ENCODE assay signal across 21 cellular contexts in the genomic region with DNA sequence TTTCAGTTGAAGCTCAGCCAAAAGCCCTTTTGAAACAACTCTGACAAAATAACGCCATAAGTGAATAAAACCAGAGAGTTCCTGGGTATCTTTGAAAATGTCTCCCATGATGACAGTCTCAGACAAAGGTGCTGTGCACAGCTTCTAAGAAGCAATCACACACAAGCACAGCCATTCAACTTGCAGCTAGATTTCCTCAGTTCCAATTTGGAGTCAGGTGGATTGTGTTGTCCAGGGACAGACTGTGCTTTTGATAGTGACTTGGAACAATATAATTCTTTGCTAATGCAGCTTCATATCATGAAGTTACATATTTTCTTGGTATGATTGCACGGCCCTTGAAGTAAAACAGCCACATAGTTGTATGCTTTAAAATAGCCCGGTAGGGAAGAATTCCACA.
DNase-seq lines count a peak whose midpoint lies in the region; ATAC-seq and TF ChIP-seq lines count a peak whose summit lies in the region.
"Had no signal": no experiment of that assay in that cellular context is flagged by ENCODE, and none has a peak within 500 bp of the region (broad histone marks: within the 10 kb centered on the region; RNA-seq: fewer than 3 reads in every experiment).

No MANE protein-coding gene starts in this region.

- no peak for TF ChIP-seq EP300 in ovary (IDR thresholded peaks at IDR 0.05)

- peaks cover 0 to 19% (median 7%) of the 10 kb centered on the region in 12 donors for H3K4me1 ChIP-seq in heart left ventricle
- H3K4me1 ChIP-seq in lower lobe of right lung: no peaks in the 10 kb centered on the region
- H3K4me1 ChIP-seq in ovary (ENCODE audit: insufficient read depth): no peaks in the 10 kb centered on the region
- H3K4me1 ChIP-seq: A549; BLaER1 treated with 17β-estradiol and CSF1 and Interleukin-3, amounts not matched to agents 10 nM and 100 nM had no signal

- TF ChIP-seq POLR2A in heart left ventricle (IDR thresholded peaks at IDR 0.05) (no peak), ovary (IDR thresholded peaks at IDR 0.05) (no peak)

- H3K4me3 ChIP-seq in heart left ventricle: no peak overlapping the region
- H3K4me3 ChIP-seq in lower lobe of right lung: no peak overlapping the region
- H3K4me3 ChIP-seq in ovary: no peak overlapping the region
- H3K4me3 ChIP-seq: A549; BLaER1 treated with 17β-estradiol and CSF1 and Interleukin-3, amounts not matched to agents 10 nM and 100 nM; GM23248 had no signal

- no peak overlapping the region for H3K27ac ChIP-seq in heart left ventricle
- no peak overlapping the region for H3K27ac ChIP-seq in lower lobe of right lung
- H3K27ac ChIP-seq in ovary: no peak overlapping the region
- H3K27ac ChIP-seq: A549; BLaER1 treated with 17β-estradiol and CSF1 and Interleukin-3, amounts not matched to agents 10 nM and 100 nM; GM23248 had no signal

- TF ChIP-seq CTCF in heart left ventricle (IDR thresholded peaks at IDR 0.05): no peak
- TF ChIP-seq CTCF in lower lobe of right lung (IDR thresholded peaks at IDR 0.05): no peak
- TF ChIP-seq CTCF in ovary (IDR thresholded peaks at IDR 0.05): no peak

- ATAC-seq in Right ventricle myocardium inferior: peak; percentile 26
- ATAC-seq in heart left ventricle: no peak
- ATAC-seq in lower lobe of right lung: no peak
- ATAC-seq: A549 had no signal

- intact Hi-C loops in Right ventricle myocardium inferior (cut with DNase I): no loop called here
- intact Hi-C loops in heart left ventricle (cut with DNase I): loop anchor here in 1 of 10 donors (10.0 kb wide), 1 partner anchor 102 kb away; a partner anchor contains a TSS
- intact Hi-C loops in lower lobe of right lung (cut with DNase I): no loop called here
- intact Hi-C loops in ovary (cut with DNase I): no loop called here

- H3K9me3 ChIP-seq in heart left ventricle (no peaks in the 10 kb centered on the region), lower lobe of right lung (no peaks in the 10 kb centered on the region), ovary (no peaks in the 10 kb centered on the region)
- H3K9me3 ChIP-seq: A549; BE2C; BLaER1 treated with 17β-estradiol and CSF1 and Interleukin-3, amounts not matched to agents 10 nM and 100 nM had no signal

- H3K27me3 ChIP-seq in heart left ventricle (no peaks in the 10 kb centered on the region), lower lobe of right lung (ENCODE audit: low read depth) (no peaks in the 10 kb centered on the region), ovary (no peaks in the 10 kb centered on the region)
- H3K27me3 ChIP-seq: BE2C; BLaER1 treated with 17β-estradiol and CSF1 and Interleukin-3, amounts not matched to agents 10 nM and 100 nM had no signal

- peaks cover 0 to 10% (median 3%) of the 10 kb centered on the region in 9 donors for H3K36me3 ChIP-seq in heart left ventricle
- peaks cover 11% of the 10 kb centered on the region for H3K36me3 ChIP-seq in lower lobe of right lung
- H3K36me3 ChIP-seq in ovary: no peaks in the 10 kb centered on the region

- DNase-seq in Right ventricle myocardium inferior (ENCODE audit: missing footprints) (no peak), heart left ventricle (no peak), NCI-H69 (lab: John Stamatoyannopoulos, UW) (peak; percentile 28), inferior parietal cortex (ENCODE audit: extremely low spot score) (peak; percentile 17), lower lobe of right lung (no peak), ovary (no peak)
- DNase-seq: 8988T; ACHN; AML-193; BE2C; CD4-positive, alpha-beta T cell; CD8-positive, alpha-beta memory T cell; DMS 273 treated with DMSO at 0.1 percent for 48 hours; DMS79; EL; GF-D8; GM23248; H7; HCEC 1CT had no signal

- WGBS in heart left ventricle, 4 donors: 43 to 65% (median 59%) methylated on average over 3 of the region's 3 CpGs
- 30 to 43% (median 38%) methylated on average over 3 of the region's 3 CpGs for WGBS in ovary, 3 donors

Comparison
In these comparisons a context has a peak if more than half of its experiments do, and no peak if none do; other contexts are left out.
1. DNase-seq: peak in NCI-H69 (single experiment) and inferior parietal cortex (single experiment); none in Right ventricle myocardium inferior (single experiment), heart left ventricle (0 of 5), lower lobe of right lung (single experiment) and ovary (0 of 5).